ENCODE assay signal across 8 cellular contexts in genomic region chr3:42490243-42490642, GRCh38. TPM values are rescaled to one million over a fixed set of nuclear protein-coding genes. Genes with fewer than 3 reads are reported as not detected.
DNase-seq lines count a peak whose midpoint lies in the region; ATAC-seq, FAIRE-seq and TF ChIP-seq lines count a peak whose summit lies in the region.

No MANE protein-coding gene starts in this region.

- no peak overlapping the region for H2AFZ ChIP-seq in HepG2 (ENCODE audit: low read length)
- H2AFZ ChIP-seq in OCI-LY1 (ENCODE audit: low read length), result no peak overlapping the region

- WGBS in right lobe of liver (ENCODE audit: insufficient coverage, low coverage, low lambda C conversion rate, missing lambda C conversion rate), result 57% methylated on average over 5 of the region's 5 CpGs
- 8% methylated on average over 5 of the region's 5 CpGs for WGBS in HepG2 (ENCODE audit: low lambda C conversion rate)
- WGBS in heart right ventricle, 2 donors, result 43 to 74% methylated on average over 5 of the region's 5 CpGs

- H3K9ac ChIP-seq in HepG2 (ENCODE audit: insufficient read depth, low read depth, low read length) (no peak overlapping the region), OCI-LY1 (ENCODE audit: low read length) (no peak overlapping the region)

- no peaks in the 10 kb centered on the region for H3K27me3 ChIP-seq in right lobe of liver
- H3K27me3 ChIP-seq in HepG2 (ENCODE audit: control insufficient read depth in 1 of 2, insufficient read depth in 2 of 2, low read length in 2 of 2), result peaks cover 0 to 2% of the 10 kb centered on the region in 2 experiments; a peak in 1 of 5 replicates
- no peaks in the 10 kb centered on the region for H3K27me3 ChIP-seq in OCI-LY1 (ENCODE audit: insufficient read depth, low read length)
- no peaks in the 10 kb centered on the region for H3K27me3 ChIP-seq in heart right ventricle
- H3K27me3 ChIP-seq in vagina, result no peaks in the 10 kb centered on the region

- no peak overlapping the region for H3K27ac ChIP-seq in right lobe of liver
- no peak overlapping the region for H3K27ac ChIP-seq in HepG2 (ENCODE audit: extremely low read length, insufficient read depth, low read length)
- H3K27ac ChIP-seq in OCI-LY1 (ENCODE audit: low read depth, low read length, poor library complexity, severe bottlenecking), result peak overlapping the region; percentile 54
- H3K27ac ChIP-seq in heart right ventricle, result peak overlapping the region in 8 of 10 donors; percentile 32 to 81 (median 70)
- no peak overlapping the region for H3K27ac ChIP-seq in vagina

- no peak for TF ChIP-seq POLR2A in right lobe of liver (IDR thresholded peaks at IDR 0.05)
- no peak for TF ChIP-seq POLR2A in HepG2 (IDR thresholded peaks at IDR 0.05; ENCODE audit: insufficient read depth in 1 of 2, low read depth in 2 of 2, low read length in 2 of 2)
- no peak for TF ChIP-seq POLR2A in vagina (IDR thresholded peaks at IDR 0.05)

- H3K4me3 ChIP-seq in right lobe of liver (no peak overlapping the region), HepG2 (replicated peaks in 1 of 3; ENCODE audit: insufficient read depth in 1 of 3, low read depth in 2 of 3, low read length in 3 of 3) (no peak overlapping the region), OCI-LY1 (ENCODE audit: low read depth, low read length, poor library complexity, severe bottlenecking) (no peak overlapping the region), heart right ventricle (no peak overlapping the region), vagina (no peak overlapping the region)

- CTCF ChIA-PET in HepG2 (lab: Yijun Ruan, JAX; ENCODE audit: low intra/inter-chr PET ratio, low total read pairs), result no interaction called here

- H4K20me1 ChIP-seq in HepG2 (ENCODE audit: insufficient read depth, low read length) (no peaks in the 10 kb centered on the region), OCI-LY1 (ENCODE audit: insufficient read depth, low read length) (no peaks in the 10 kb centered on the region)

- no peak for FAIRE-seq in HepG2 (lab: Jason Lieb, UNC)

- H3F3A ChIP-seq in OCI-LY1 (ENCODE audit: insufficient read depth, low read length), result no peaks in the 10 kb centered on the region

- H3K36me3 ChIP-seq in right lobe of liver (no peaks in the 10 kb centered on the region), HepG2 (replicated peaks in 1 of 2; ENCODE audit: control insufficient read depth in 1 of 2, insufficient read depth in 2 of 2, low read length in 2 of 2) (no peaks in the 10 kb centered on the region), OCI-LY1 (ENCODE audit: insufficient read depth, low read length) (no peaks in the 10 kb centered on the region), heart right ventricle (no peaks in the 10 kb centered on the region), vagina (no peaks in the 10 kb centered on the region)

- H3K4me2 ChIP-seq in HepG2 (ENCODE audit: low read depth, low read length), result no peak overlapping the region
- no peak overlapping the region; the same call in 1 of the 2 replicates for H3K4me2 ChIP-seq in OCI-LY1 (ENCODE audit: low read length)

- TF ChIP-seq RAD21 in HepG2 (CRISPR knock-in tag; IDR thresholded peaks at IDR 0.05), result no peak

- H3K79me2 ChIP-seq in HepG2 (ENCODE audit: insufficient read depth, low read length) (no peaks in the 10 kb centered on the region), OCI-LY1 (ENCODE audit: insufficient read depth, low read length) (no peaks in the 10 kb centered on the region)

- TF ChIP-seq CTCF in right lobe of liver (IDR thresholded peaks at IDR 0.05) (no peak), HepG2 (CRISPR knock-in tag; IDR thresholded peaks at IDR 0.05) (no peak), OCI-LY1 (IDR thresholded peaks at IDR 0.05; ENCODE audit: low read length) (no peak), heart right ventricle (IDR thresholded peaks at IDR 0.05) (no peak), vagina (IDR thresholded peaks at IDR 0.05) (no peak)

- in situ Hi-C loops in HepG2 (cut with HindIII; ENCODE audit: extremely low pct_ligation_motif_present, low pct_unique_long_range_greater_than_20kb), result no loop called here

- intact Hi-C loops in right lobe of liver (cut with DNase I) (no loop called here), HepG2 (cut with micrococcal nuclease; ENCODE audit: unreplicated experiment) (no loop called here), heart right ventricle (cut with DNase I) (no loop called here), vagina (cut with DNase I) (no loop called here)

- BruUV-seq in HepG2 (replicated peaks; lab: Mats Ljungman, UMichigan), result no TSS peak

- ATAC-seq in right lobe of liver, result peak; percentile 54 to 81 (median 60)
- ATAC-seq in HepG2, result no peak; the same call in 2 of the 3 replicates
- ATAC-seq in HG03064 (IDR thresholded peaks at IDR 0.05; ENCODE audit: low read depth, unreplicated experiment), result peak; percentile 99
- ATAC-seq in heart right ventricle, result peak; percentile 73 to 97 (median 92)

- no peak for TF ChIP-seq EP300 in HepG2 (IDR thresholded peaks at IDR 0.05; ENCODE audit: low read depth in 2 of 2, low read length in 2 of 2)
- no peak for TF ChIP-seq EP300 in HepG2 (CRISPR knock-in tag; IDR thresholded peaks at IDR 0.05; ENCODE audit: borderline replicate concordance)

- DNase-seq in right lobe of liver, result peak in 1 of 3 donors; percentile 31
- no peak for DNase-seq in HepG2 (ENCODE audit: low spot score)
- peak; percentile 41 to 63 for DNase-seq in heart right ventricle
- DNase-seq in vagina (ENCODE audit: extremely low spot score in 2 of 2), result peak; percentile 84 to 95
- no peak for DNase-seq in activated effector memory CD4-positive, alpha-beta T cell treated with anti-CD3 and anti-CD28 coated beads, Interleukin-2, amount 50 U/mL, for 16 hours
- no peak for DNase-seq in NCI-H345 (lab: John Stamatoyannopoulos, UW)

- H3K9me2 ChIP-seq in OCI-LY1 (ENCODE audit: low read depth, low read length), result no peaks in the 10 kb centered on the region

- POLR2A ChIA-PET in HepG2 (lab: Yijun Ruan, JAX), result no interaction called here

- H3K4me1 ChIP-seq in right lobe of liver (no peaks in the 10 kb centered on the region), HepG2 (ENCODE audit: insufficient read depth, low read length) (no peaks in the 10 kb centered on the region), OCI-LY1 (ENCODE audit: insufficient read depth, low read length, severe bottlenecking) (peaks cover 25% of the 10 kb centered on the region), heart right ventricle (peaks cover 0 to 41% (median 11%) of the 10 kb centered on the region in 9 donors), vagina (peaks cover 11% of the 10 kb centered on the region)

- no peaks in the 10 kb centered on the region for H3K9me3 ChIP-seq in right lobe of liver
- H3K9me3 ChIP-seq in HepG2 (ENCODE audit: low read length), result no peaks in the 10 kb centered on the region
- H3K9me3 ChIP-seq in OCI-LY1 (ENCODE audit: low read length), result no peaks in the 10 kb centered on the region
- H3K9me3 ChIP-seq in heart right ventricle, result no peaks in the 10 kb centered on the region
- no peaks in the 10 kb centered on the region for H3K9me3 ChIP-seq in vagina

TF ChIP-seq in HepG2, 621 proteins besides CTCF, POLR2A, EP300 and RAD21 (continues in another document):
- TF ChIP-seq PHF20 (CRISPR knock-in tag; IDR thresholded peaks at IDR 0.05), result no peak
- TF ChIP-seq IRF2 (CRISPR knock-in tag; IDR thresholded peaks at IDR 0.05), result no peak
- no peak for TF ChIP-seq DZIP1 (CRISPR knock-in tag; IDR thresholded peaks at IDR 0.05)

RNA-seq across cellular contexts. Expression of gene VIPR1, which starts 12.2 kb away (rescaled TPM):
- total RNA-seq in right lobe of liver (10 to 100 TPM in 5 of 6 experiments, 1 to 10 TPM in 1; 1.9 to 34.5 (median 18.2) TPM), HepG2 (2016; rRNA removed; fragmentation: Illumina TruSeq; extraction: Trizol) (0.04 TPM in 1 of 2 replicates, not detected in the other), heart right ventricle (1 to 10 TPM in 7 of 10 donors, under 1 TPM in 3; 0.76 to 7.3 (median 1.5) TPM), vagina (9.3 TPM)
- total RNA-seq in HepG2 (2016; cell fraction: cytosol; rRNA removed; fragmentation: Illumina TruSeq; extraction: Trizol; ENCODE audit: low read depth), result not detected in 2 replicates
- total RNA-seq in HepG2 (2016; cell fraction: insoluble cytoplasmic fraction; rRNA removed; fragmentation: Illumina TruSeq; extraction: Trizol), result 0.19 TPM in 1 of 2 replicates, not detected in the other
- 0.12 TPM in 1 of 2 replicates, not detected in the other for total RNA-seq in HepG2 (2016; cell fraction: membrane; rRNA removed; fragmentation: Illumina TruSeq; extraction: Trizol)
- total RNA-seq in HepG2 (2016; cell fraction: nucleus; rRNA removed; fragmentation: Illumina TruSeq; extraction: Trizol), result not detected in 2 replicates
- polyA plus RNA-seq in HepG2 (2011; rRNA removed) (0.07 and 0.11 TPM in 2 replicates), heart right ventricle (1 to 10 TPM; 3.9 to 8.3 TPM)
- polyA plus RNA-seq in HepG2 (2011; cell fraction: cytosol; rRNA removed), result 0.04 TPM in 2 replicates
- polyA plus RNA-seq in HepG2 (2011; cell fraction: nucleus; rRNA removed), result 0.27 and 0.29 TPM in 2 replicates
- polyA plus RNA-seq in HepG2 (2012), result 0.30 TPM in 1 of 2 replicates, not detected in the other
- 0.03 TPM in 1 of 2 replicates, not detected in the other for polyA plus RNA-seq in HepG2 (2016; cell fraction: cytosol; fragmentation: Illumina TruSeq; extraction: Trizol; ENCODE audit: low read depth)
- not detected in 2 replicates for polyA plus RNA-seq in HepG2 (2016; cell fraction: insoluble cytoplasmic fraction; fragmentation: Illumina TruSeq; extraction: Trizol; ENCODE audit: low read depth)
- polyA plus RNA-seq in HepG2 (2016; cell fraction: membrane; fragmentation: Illumina TruSeq; extraction: Trizol; ENCODE audit: low read depth), result not detected in 2 replicates
- polyA plus RNA-seq in HepG2 (2016; cell fraction: nucleus; fragmentation: Illumina TruSeq; extraction: Trizol; ENCODE audit: insufficient read depth, low read depth), result not detected in 2 replicates
- polyA minus RNA-seq in HepG2 (2011; rRNA and poly(A)+ RNA removed; ENCODE audit: low replicate concordance), result 0.86 TPM in 1 of 2 replicates, not detected in the other
- not detected in 2 replicates for polyA minus RNA-seq in HepG2 (2011; cell fraction: cytosol; rRNA and poly(A)+ RNA removed)
- 0.12 TPM in 1 of 2 replicates, not detected in the other for polyA minus RNA-seq in HepG2 (2011; cell fraction: nucleus; rRNA and poly(A)+ RNA removed)

Comparison
In these comparisons a context has a peak if more than half of its experiments do, and no peak if none do; other contexts are left out.
1. DNase-seq: peak in heart right ventricle (2 of 2) and vagina (2 of 2); none in HepG2 (single experiment), activated effector memory CD4-positive, alpha-beta T cell treated with anti-CD3 and anti-CD28 coated beads, Interleukin-2, amount 50 U/mL, for 16 hours (single experiment) and NCI-H345 (single experiment).
2. H3K27ac ChIP-seq: peak in OCI-LY1 (single experiment) and heart right ventricle (8 of 10); none in right lobe of liver (0 of 3), HepG2 (single experiment) and vagina (single experiment).